ENCODE assay signal across 1 cellular context in the genomic region with DNA sequence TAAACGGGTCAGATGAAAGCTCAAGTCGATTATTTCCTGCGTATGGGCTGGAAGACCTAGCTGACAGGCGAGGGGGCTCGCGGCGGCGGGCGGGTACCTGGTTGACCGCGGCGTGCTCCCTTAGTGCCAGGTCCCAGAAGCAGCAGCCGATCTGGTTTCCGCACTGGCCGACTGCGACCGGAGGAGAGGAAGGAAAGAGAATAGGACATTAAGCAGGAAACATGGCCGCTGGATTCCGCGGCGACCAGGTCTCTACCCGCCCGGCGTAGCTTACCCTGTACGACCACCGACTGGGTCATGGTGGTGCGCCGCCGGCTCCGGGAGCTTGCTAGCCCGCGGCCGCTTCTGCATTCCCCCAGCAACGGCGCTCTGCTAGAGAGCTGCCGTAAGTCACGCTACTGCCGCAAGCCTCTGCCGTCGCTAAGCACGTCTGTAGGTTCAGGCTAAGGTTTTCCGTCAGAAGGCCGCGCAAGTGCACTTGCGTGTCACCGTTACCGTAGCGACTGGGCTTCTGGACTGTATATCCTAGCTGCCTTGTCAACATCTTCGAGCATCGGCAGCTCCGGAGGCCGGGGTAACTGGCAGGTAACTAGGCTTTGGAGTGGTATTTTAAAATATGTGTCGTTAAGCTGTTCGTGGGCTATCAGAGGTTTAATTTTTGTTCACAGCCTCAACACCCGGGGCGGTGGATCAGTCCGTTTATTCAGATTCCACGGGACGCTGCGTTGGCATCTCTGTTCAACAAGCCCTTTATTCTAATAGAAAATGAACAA.
TF ChIP-seq lines count a peak whose summit lies in the region.

A gene with protein sequence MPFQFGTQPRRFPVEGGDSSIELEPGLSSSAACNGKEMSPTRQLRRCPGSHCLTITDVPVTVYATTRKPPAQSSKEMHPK (plus strand): TSS at position 456 of the 773 bp plus-strand sequence. CDS start 11,693 bp downstream, outside the sequence.
A gene with protein sequence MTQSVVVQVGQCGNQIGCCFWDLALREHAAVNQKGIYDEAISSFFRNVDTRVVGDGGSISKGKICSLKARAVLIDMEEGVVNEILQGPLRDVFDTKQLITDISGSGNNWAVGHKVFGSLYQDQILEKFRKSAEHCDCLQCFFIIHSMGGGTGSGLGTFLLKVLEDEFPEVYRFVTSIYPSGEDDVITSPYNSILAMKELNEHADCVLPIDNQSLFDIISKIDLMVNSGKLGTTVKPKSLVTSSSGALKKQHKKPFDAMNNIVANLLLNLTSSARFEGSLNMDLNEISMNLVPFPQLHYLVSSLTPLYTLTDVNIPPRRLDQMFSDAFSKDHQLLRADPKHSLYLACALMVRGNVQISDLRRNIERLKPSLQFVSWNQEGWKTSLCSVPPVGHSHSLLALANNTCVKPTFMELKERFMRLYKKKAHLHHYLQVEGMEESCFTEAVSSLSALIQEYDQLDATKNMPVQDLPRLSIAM (minus strand): TSS at position 347 of the 773 bp plus-strand sequence. CDS start 48 bp downstream, at position 299.

TF ChIP-seq in HepG2, 621 proteins besides CTCF, POLR2A, EP300 and RAD21 (continued from another document and continues in another):
- TF ChIP-seq ARNT (IDR thresholded peaks at IDR 0.05) (no peak), EED (CRISPR knock-in tag; IDR thresholded peaks at IDR 0.05) (peak; percentile 92), ZNF572 (CRISPR knock-in tag; IDR thresholded peaks at IDR 0.05) (no peak), HNF4G (IDR thresholded peaks at IDR 0.05; ENCODE audit: borderline replicate concordance, low read depth, low read length) (no peak), HNF4G (CRISPR knock-in tag; IDR thresholded peaks at IDR 0.05; ENCODE audit: borderline replicate concordance, low read depth) (no peak), KLF12 (CRISPR knock-in tag; IDR thresholded peaks at IDR 0.05; ENCODE audit: borderline replicate concordance) (peak; percentile 43; the same call in 1 of the 2 replicates), SYNCRIP (IDR thresholded peaks at IDR 0.05; ENCODE audit: insufficient read depth, low read depth, low read length) (no peak), ZNF773 (CRISPR knock-in tag; IDR thresholded peaks at IDR 0.05; ENCODE audit: borderline replicate concordance) (no peak), PHF21A (CRISPR knock-in tag; IDR thresholded peaks at IDR 0.05) (peak; percentile 64; the same call in 1 of the 2 replicates), POLR2AphosphoS5 (IDR thresholded peaks at IDR 0.05; ENCODE audit: low read depth, low read length) (peak; percentile 89), TBX2 (CRISPR knock-in tag; IDR thresholded peaks at IDR 0.05; ENCODE audit: borderline replicate concordance) (peak; percentile 67), ZNF766 (CRISPR knock-in tag; IDR thresholded peaks at IDR 0.05; ENCODE audit: borderline replicate concordance) (peak; percentile 84; the same call in 1 of the 2 replicates), ZSCAN30 (CRISPR knock-in tag; IDR thresholded peaks at IDR 0.05) (0 out of 2 replicates have a peak, but pooled peaks have one; percentile 24), ZBTB7B (CRISPR knock-in tag; IDR thresholded peaks at IDR 0.05) (peak; percentile 97), KDM5A (IDR thresholded peaks at IDR 0.05; ENCODE audit: borderline replicate concordance, low read length) (peak; percentile 67; the same call in 1 of the 2 replicates), ZBTB21 (CRISPR knock-in tag; IDR thresholded peaks at IDR 0.05) (peak; percentile 65; the same call in 1 of the 2 replicates), MXD4 (CRISPR knock-in tag; IDR thresholded peaks at IDR 0.05) (peak; percentile 52; the same call in 1 of the 2 replicates), GTF2F1 (IDR thresholded peaks at IDR 0.05; ENCODE audit: low read length) (no peak)
- TF ChIP-seq, protein P1, sequence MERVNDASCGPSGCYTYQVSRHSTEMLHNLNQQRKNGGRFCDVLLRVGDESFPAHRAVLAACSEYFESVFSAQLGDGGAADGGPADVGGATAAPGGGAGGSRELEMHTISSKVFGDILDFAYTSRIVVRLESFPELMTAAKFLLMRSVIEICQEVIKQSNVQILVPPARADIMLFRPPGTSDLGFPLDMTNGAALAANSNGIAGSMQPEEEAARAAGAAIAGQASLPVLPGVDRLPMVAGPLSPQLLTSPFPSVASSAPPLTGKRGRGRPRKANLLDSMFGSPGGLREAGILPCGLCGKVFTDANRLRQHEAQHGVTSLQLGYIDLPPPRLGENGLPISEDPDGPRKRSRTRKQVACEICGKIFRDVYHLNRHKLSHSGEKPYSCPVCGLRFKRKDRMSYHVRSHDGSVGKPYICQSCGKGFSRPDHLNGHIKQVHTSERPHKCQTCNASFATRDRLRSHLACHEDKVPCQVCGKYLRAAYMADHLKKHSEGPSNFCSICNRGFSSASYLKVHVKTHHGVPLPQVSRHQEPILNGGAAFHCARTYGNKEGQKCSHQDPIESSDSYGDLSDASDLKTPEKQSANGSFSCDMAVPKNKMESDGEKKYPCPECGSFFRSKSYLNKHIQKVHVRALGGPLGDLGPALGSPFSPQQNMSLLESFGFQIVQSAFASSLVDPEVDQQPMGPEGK (CRISPR knock-in tag; IDR thresholded peaks at IDR 0.05) = no peak; the same call in 1 of the 2 replicates
- TF ChIP-seq, protein P2, sequence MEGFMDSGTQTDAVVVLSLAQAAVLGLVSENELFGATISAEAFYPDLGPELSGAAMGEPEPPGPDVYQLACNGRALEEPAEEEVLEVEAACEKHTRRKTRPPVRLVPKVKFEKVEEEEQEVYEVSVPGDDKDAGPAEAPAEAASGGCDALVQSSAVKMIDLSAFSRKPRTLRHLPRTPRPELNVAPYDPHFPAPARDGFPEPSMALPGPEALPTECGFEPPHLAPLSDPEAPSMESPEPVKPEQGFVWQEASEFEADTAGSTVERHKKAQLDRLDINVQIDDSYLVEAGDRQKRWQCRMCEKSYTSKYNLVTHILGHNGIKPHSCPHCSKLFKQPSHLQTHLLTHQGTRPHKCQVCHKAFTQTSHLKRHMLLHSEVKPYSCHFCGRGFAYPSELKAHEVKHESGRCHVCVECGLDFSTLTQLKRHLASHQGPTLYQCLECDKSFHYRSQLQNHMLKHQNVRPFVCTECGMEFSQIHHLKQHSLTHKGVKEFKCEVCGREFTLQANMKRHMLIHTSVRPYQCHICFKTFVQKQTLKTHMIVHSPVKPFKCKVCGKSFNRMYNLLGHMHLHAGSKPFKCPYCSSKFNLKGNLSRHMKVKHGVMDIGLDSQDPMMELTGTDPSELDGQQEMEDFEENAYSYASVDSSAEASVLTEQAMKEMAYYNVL (CRISPR knock-in tag; IDR thresholded peaks at IDR 0.05; ENCODE audit: borderline replicate concordance) = peak; percentile 83
- TF ChIP-seq, protein P3, sequence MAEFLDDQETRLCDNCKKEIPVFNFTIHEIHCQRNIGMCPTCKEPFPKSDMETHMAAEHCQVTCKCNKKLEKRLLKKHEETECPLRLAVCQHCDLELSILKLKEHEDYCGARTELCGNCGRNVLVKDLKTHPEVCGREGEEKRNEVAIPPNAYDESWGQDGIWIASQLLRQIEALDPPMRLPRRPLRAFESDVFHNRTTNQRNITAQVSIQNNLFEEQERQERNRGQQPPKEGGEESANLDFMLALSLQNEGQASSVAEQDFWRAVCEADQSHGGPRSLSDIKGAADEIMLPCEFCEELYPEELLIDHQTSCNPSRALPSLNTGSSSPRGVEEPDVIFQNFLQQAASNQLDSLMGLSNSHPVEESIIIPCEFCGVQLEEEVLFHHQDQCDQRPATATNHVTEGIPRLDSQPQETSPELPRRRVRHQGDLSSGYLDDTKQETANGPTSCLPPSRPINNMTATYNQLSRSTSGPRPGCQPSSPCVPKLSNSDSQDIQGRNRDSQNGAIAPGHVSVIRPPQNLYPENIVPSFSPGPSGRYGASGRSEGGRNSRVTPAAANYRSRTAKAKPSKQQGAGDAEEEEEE (CRISPR knock-in tag; IDR thresholded peaks at IDR 0.05; ENCODE audit: borderline replicate concordance) = no peak
- TF ChIP-seq, protein P4, sequence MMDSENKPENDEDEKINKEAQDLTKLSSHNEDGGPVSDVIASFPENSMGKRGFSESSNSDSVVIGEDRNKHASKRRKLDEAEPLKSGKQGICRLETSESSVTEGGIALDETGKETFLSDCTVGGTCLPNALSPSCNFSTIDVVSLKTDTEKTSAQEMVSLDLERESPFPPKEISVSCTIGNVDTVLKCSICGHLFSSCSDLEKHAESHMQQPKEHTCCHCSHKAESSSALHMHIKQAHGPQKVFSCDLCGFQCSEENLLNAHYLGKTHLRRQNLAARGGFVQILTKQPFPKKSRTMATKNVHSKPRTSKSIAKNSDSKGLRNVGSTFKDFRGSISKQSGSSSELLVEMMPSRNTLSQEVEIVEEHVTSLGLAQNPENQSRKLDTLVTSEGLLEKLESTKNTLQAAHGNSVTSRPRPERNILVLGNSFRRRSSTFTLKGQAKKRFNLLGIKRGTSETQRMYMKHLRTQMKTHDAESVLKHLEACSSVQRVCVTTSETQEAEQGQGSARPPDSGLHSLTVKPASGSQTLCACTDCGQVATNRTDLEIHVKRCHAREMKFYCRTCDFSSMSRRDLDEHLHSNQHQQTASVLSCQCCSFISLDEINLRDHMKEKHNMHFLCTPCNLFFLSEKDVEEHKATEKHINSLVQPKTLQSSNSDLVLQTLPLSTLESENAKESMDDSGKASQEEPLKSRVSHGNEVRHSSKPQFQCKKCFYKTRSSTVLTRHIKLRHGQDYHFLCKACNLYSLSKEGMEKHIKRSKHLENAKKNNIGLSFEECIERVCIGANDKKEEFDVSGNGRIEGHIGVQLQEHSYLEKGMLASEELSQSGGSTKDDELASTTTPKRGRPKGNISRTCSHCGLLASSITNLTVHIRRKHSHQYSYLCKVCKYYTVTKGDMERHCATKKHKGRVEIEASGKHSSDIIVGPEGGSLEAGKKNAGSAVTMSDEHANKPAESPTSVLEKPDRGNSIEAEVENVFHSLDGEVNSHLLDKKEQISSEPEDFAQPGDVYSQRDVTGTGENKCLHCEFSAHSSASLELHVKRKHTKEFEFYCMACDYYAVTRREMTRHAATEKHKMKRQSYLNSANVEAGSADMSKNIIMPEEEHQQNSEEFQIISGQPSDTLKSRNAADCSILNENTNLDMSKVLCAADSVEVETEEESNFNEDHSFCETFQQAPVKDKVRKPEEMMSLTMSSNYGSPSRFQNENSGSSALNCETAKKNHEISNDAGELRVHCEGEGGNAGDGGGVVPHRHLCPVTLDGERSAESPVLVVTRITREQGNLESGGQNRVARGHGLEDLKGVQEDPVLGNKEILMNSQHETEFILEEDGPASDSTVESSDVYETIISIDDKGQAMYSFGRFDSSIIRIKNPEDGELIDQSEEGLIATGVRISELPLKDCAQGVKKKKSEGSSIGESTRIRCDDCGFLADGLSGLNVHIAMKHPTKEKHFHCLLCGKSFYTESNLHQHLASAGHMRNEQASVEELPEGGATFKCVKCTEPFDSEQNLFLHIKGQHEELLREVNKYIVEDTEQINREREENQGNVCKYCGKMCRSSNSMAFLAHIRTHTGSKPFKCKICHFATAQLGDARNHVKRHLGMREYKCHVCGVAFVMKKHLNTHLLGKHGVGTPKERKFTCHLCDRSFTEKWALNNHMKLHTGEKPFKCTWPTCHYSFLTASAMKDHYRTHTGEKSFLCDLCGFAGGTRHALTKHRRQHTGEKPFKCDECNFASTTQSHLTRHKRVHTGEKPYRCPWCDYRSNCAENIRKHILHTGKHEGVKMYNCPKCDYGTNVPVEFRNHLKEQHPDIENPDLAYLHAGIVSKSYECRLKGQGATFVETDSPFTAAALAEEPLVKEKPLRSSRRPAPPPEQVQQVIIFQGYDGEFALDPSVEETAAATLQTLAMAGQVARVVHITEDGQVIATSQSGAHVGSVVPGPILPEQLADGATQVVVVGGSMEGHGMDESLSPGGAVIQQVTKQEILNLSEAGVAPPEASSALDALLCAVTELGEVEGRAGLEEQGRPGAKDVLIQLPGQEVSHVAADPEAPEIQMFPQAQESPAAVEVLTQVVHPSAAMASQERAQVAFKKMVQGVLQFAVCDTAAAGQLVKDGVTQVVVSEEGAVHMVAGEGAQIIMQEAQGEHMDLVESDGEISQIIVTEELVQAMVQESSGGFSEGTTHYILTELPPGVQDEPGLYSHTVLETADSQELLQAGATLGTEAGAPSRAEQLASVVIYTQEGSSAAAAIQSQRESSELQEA (CRISPR knock-in tag; IDR thresholded peaks at IDR 0.05; ENCODE audit: not compliant biosample characterization) = peak; percentile 85
- TF ChIP-seq, protein P5, sequence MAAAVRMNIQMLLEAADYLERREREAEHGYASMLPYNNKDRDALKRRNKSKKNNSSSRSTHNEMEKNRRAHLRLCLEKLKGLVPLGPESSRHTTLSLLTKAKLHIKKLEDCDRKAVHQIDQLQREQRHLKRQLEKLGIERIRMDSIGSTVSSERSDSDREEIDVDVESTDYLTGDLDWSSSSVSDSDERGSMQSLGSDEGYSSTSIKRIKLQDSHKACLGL (CRISPR knock-in tag; IDR thresholded peaks at IDR 0.05) = peak; percentile 94
- TF ChIP-seq, protein P6, sequence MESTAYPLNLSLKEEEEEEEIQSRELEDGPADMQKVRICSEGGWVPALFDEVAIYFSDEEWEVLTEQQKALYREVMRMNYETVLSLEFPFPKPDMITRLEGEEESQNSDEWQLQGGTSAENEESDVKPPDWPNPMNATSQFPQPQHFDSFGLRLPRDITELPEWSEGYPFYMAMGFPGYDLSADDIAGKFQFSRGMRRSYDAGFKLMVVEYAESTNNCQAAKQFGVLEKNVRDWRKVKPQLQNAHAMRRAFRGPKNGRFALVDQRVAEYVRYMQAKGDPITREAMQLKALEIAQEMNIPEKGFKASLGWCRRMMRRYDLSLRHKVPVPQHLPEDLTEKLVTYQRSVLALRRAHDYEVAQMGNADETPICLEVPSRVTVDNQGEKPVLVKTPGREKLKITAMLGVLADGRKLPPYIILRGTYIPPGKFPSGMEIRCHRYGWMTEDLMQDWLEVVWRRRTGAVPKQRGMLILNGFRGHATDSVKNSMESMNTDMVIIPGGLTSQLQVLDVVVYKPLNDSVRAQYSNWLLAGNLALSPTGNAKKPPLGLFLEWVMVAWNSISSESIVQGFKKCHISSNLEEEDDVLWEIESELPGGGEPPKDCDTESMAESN (CRISPR knock-in tag; conservative IDR thresholded peaks at IDR 0.05) = peak; percentile 85
- TF ChIP-seq, protein P7, sequence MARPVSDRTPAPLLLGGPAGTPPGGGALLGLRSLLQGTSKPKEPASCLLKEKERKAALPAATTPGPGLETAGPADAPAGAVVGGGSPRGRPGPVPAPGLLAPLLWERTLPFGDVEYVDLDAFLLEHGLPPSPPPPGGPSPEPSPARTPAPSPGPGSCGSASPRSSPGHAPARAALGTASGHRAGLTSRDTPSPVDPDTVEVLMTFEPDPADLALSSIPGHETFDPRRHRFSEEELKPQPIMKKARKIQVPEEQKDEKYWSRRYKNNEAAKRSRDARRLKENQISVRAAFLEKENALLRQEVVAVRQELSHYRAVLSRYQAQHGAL (CRISPR knock-in tag; IDR thresholded peaks at IDR 0.05; ENCODE audit: not compliant biosample characterization) = peak; percentile 71
- TF ChIP-seq, protein P8, sequence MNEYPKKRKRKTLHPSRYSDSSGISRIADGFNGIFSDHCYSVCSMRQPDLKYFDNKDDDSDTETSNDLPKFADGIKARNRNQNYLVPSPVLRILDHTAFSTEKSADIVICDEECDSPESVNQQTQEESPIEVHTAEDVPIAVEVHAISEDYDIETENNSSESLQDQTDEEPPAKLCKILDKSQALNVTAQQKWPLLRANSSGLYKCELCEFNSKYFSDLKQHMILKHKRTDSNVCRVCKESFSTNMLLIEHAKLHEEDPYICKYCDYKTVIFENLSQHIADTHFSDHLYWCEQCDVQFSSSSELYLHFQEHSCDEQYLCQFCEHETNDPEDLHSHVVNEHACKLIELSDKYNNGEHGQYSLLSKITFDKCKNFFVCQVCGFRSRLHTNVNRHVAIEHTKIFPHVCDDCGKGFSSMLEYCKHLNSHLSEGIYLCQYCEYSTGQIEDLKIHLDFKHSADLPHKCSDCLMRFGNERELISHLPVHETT (CRISPR knock-in tag; conservative IDR thresholded peaks at IDR 0.05) = 0 out of 2 replicates have a peak, but pooled peaks have one; percentile 56
- TF ChIP-seq, protein P9, sequence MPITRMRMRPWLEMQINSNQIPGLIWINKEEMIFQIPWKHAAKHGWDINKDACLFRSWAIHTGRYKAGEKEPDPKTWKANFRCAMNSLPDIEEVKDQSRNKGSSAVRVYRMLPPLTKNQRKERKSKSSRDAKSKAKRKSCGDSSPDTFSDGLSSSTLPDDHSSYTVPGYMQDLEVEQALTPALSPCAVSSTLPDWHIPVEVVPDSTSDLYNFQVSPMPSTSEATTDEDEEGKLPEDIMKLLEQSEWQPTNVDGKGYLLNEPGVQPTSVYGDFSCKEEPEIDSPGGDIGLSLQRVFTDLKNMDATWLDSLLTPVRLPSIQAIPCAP (CRISPR knock-in tag; IDR thresholded peaks at IDR 0.05; ENCODE audit: low read depth) = no peak
